ENCODE assay signal across 1 cellular context in the genomic region with DNA sequence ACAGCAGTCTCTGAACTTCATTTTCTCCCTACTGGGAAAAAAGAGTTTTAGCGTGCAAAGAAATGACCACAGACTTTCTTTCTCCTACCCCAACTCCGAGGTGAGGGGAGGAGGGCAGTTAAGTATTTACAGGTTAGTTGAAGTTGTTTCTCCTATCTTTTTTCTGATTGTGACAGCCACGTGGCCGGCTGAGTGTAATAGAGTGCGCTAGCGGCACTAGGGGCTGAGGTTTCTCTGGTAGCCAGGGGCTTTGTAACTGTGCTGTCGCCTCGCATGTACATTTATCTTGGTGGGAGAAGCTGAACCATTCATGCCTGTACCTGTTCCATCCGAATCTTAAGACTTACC.
TF ChIP-seq lines count a peak whose summit lies in the region.

No MANE protein-coding gene starts in this region.

TF ChIP-seq in HepG2, 621 proteins besides CTCF, POLR2A, EP300 and RAD21 (continued from another document and continues in another):
- no peak for TF ChIP-seq TFAP4 (IDR thresholded peaks at IDR 0.05; ENCODE audit: borderline replicate concordance, low read depth)
- TF ChIP-seq JUN (CRISPR knock-in tag; IDR thresholded peaks at IDR 0.05), result no peak
- TF ChIP-seq ZNF788 (CRISPR knock-in tag; IDR thresholded peaks at IDR 0.05; ENCODE audit: borderline replicate concordance), result no peak
- TF ChIP-seq ZNF407 (CRISPR knock-in tag; IDR thresholded peaks at IDR 0.05; ENCODE audit: not compliant biosample characterization), result no peak
- no peak for TF ChIP-seq ZFP36L2 (CRISPR knock-in tag; IDR thresholded peaks at IDR 0.05)
- TF ChIP-seq NFATC3 (CRISPR knock-in tag; IDR thresholded peaks at IDR 0.05), result no peak
- TF ChIP-seq ZSCAN9 (CRISPR knock-in tag; IDR thresholded peaks at IDR 0.05; ENCODE audit: borderline replicate concordance), result 0 out of 2 replicates have a peak, but pooled peaks have one; percentile 20
- no peak for TF ChIP-seq KLF9 (CRISPR knock-in tag; IDR thresholded peaks at IDR 0.05; ENCODE audit: low read depth)
- no peak for TF ChIP-seq ZNF256 (CRISPR knock-in tag; conservative IDR thresholded peaks at IDR 0.05)
- TF ChIP-seq POGZ (CRISPR knock-in tag; IDR thresholded peaks at IDR 0.05), result no peak
- TF ChIP-seq ZNF879 (CRISPR knock-in tag; IDR thresholded peaks at IDR 0.05), result no peak
- TF ChIP-seq HNF1A (IDR thresholded peaks at IDR 0.05; ENCODE audit: low read depth), result no peak
- TF ChIP-seq HNF1A (CRISPR knock-in tag; IDR thresholded peaks at IDR 0.05; ENCODE audit: borderline replicate concordance), result no peak
- TF ChIP-seq ZNF557 (CRISPR knock-in tag; IDR thresholded peaks at IDR 0.05), result no peak
- no peak; the same call in 1 of the 2 replicates for TF ChIP-seq RELA (CRISPR knock-in tag; IDR thresholded peaks at IDR 0.05)
- no peak for TF ChIP-seq ZBTB7A (CRISPR knock-in tag; IDR thresholded peaks at IDR 0.05)
- no peak for TF ChIP-seq ZNF180 (CRISPR knock-in tag; IDR thresholded peaks at IDR 0.05; ENCODE audit: borderline replicate concordance, low read depth)
- TF ChIP-seq FOXM1 (CRISPR knock-in tag; IDR thresholded peaks at IDR 0.05), result no peak
- TF ChIP-seq ONECUT2 (CRISPR knock-in tag; IDR thresholded peaks at IDR 0.05), result no peak
- TF ChIP-seq BRCA1 (CRISPR knock-in tag; IDR thresholded peaks at IDR 0.05), result 0 out of 2 replicates have a peak, but pooled peaks have one; percentile 56
- TF ChIP-seq CCAR2 (optimal IDR thresholded peaks at IDR 0.05; ENCODE audit: low read depth, low read length), result peak; percentile 9
- no peak for TF ChIP-seq ZNF724P (CRISPR knock-in tag; IDR thresholded peaks at IDR 0.05; ENCODE audit: borderline replicate concordance)
- no peak for TF ChIP-seq RXRA (CRISPR knock-in tag; IDR thresholded peaks at IDR 0.05)
- no peak for TF ChIP-seq MTF2 (CRISPR knock-in tag; IDR thresholded peaks at IDR 0.05; ENCODE audit: borderline replicate concordance)
- no peak for TF ChIP-seq ZNF597 (CRISPR knock-in tag; IDR thresholded peaks at IDR 0.05)
- TF ChIP-seq, protein P1, sequence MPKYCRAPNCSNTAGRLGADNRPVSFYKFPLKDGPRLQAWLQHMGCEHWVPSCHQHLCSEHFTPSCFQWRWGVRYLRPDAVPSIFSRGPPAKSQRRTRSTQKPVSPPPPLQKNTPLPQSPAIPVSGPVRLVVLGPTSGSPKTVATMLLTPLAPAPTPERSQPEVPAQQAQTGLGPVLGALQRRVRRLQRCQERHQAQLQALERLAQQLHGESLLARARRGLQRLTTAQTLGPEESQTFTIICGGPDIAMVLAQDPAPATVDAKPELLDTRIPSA (CRISPR knock-in tag; IDR thresholded peaks at IDR 0.05; ENCODE audit: borderline replicate concordance), result no peak
- no peak for TF ChIP-seq MXD3 (CRISPR knock-in tag; IDR thresholded peaks at IDR 0.05)
- TF ChIP-seq SNAPC2 (CRISPR knock-in tag; IDR thresholded peaks at IDR 0.05), result no peak
- TF ChIP-seq, protein P2, sequence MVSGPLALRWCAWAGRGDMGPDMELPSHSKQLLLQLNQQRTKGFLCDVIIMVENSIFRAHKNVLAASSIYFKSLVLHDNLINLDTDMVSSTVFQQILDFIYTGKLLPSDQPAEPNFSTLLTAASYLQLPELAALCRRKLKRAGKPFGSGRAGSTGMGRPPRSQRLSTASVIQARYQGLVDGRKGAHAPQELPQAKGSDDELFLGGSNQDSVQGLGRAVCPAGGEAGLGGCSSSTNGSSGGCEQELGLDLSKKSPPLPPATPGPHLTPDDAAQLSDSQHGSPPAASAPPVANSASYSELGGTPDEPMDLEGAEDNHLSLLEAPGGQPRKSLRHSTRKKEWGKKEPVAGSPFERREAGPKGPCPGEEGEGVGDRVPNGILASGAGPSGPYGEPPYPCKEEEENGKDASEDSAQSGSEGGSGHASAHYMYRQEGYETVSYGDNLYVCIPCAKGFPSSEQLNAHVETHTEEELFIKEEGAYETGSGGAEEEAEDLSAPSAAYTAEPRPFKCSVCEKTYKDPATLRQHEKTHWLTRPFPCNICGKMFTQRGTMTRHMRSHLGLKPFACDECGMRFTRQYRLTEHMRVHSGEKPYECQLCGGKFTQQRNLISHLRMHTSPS (CRISPR knock-in tag; IDR thresholded peaks at IDR 0.05; ENCODE audit: low read depth), result no peak
- TF ChIP-seq ZNF343 (CRISPR knock-in tag; IDR thresholded peaks at IDR 0.05), result no peak
- TF ChIP-seq NR2C2 (CRISPR knock-in tag; IDR thresholded peaks at IDR 0.05; ENCODE audit: borderline replicate concordance), result no peak
- TF ChIP-seq, protein P3, sequence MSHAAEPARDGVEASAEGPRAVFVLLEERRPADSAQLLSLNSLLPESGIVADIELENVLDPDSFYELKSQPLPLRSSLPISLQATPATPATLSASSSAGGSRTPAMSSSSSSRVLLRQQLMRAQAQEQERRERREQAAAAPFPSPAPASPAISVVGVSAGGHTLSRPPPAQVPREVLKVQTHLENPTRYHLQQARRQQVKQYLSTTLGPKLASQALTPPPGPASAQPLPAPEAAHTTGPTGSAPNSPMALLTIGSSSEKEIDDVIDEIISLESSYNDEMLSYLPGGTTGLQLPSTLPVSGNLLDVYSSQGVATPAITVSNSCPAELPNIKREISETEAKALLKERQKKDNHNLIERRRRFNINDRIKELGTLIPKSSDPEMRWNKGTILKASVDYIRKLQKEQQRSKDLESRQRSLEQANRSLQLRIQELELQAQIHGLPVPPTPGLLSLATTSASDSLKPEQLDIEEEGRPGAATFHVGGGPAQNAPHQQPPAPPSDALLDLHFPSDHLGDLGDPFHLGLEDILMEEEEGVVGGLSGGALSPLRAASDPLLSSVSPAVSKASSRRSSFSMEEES (CRISPR knock-in tag; IDR thresholded peaks at IDR 0.05), result no peak; the same call in 1 of the 2 replicates
- no peak for TF ChIP-seq ZNF225 (CRISPR knock-in tag; IDR thresholded peaks at IDR 0.05)
- TF ChIP-seq ASH2L (IDR thresholded peaks at IDR 0.05; ENCODE audit: insufficient read length, low read depth, low read length), result no peak
- TF ChIP-seq, protein P4, sequence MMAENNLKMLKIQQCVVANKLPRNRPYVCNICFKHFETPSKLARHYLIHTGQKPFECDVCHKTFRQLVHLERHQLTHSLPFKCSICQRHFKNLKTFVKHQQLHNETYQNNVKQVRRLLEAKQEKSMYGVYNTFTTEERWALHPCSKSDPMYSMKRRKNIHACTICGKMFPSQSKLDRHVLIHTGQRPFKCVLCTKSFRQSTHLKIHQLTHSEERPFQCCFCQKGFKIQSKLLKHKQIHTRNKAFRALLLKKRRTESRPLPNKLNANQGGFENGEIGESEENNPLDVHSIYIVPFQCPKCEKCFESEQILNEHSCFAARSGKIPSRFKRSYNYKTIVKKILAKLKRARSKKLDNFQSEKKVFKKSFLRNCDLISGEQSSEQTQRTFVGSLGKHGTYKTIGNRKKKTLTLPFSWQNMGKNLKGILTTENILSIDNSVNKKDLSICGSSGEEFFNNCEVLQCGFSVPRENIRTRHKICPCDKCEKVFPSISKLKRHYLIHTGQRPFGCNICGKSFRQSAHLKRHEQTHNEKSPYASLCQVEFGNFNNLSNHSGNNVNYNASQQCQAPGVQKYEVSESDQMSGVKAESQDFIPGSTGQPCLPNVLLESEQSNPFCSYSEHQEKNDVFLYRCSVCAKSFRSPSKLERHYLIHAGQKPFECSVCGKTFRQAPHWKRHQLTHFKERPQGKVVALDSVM (CRISPR knock-in tag; IDR thresholded peaks at IDR 0.05), result no peak
